12 cellular contexts compared by ENCODE assay signal in genomic region chr10:30057421-30057841, GRCh38. TPM values are rescaled to one million over a fixed set of nuclear protein-coding genes. Genes with fewer than 3 reads are reported as not detected.
A peak's percentile ranks its signal among the peaks of the same experiment; 100 is the strongest.
DNase-seq lines count a peak whose midpoint lies in the region; ATAC-seq and TF ChIP-seq lines count a peak whose summit lies in the region.
"Had no signal": no experiment of that assay in that cellular context is flagged by ENCODE, and none has a peak within 500 bp of the region (broad histone marks: within the 10 kb centered on the region; RNA-seq: fewer than 3 reads in every experiment).

No MANE protein-coding gene starts in this region.

- no peak overlapping the region for H3K27ac Mint-ChIP-seq in activated naive CD8-positive, alpha-beta T cell
- no peak overlapping the region for H3K27ac Mint-ChIP-seq in activated naive CD8-positive, alpha-beta T cell treated with anti-CD3 and anti-CD28 coated beads for 36 hours
- H3K27ac Mint-ChIP-seq in mesothelial cell of epicardium (peak overlapping the region; percentile 66), type B pancreatic cell (peak overlapping the region; percentile 70)
- H3K27ac Mint-ChIP-seq in activated CD4-positive, alpha-beta memory T cell treated with anti-CD3 and anti-CD28 coated beads, Interleukin-2, amount 10 ng/mL, durations not matched to agents 7 days and 5 days = no peak overlapping the region
- H3K27ac Mint-ChIP-seq: memory B cell had no signal

- no peak overlapping the region for H3K27ac ChIP-seq in brain microvascular endothelial cell
- H3K27ac ChIP-seq: RWPE1 had no signal

- TF ChIP-seq CTCF in brain microvascular endothelial cell (IDR thresholded peaks at IDR 0.05; ENCODE audit: low read depth, low read length, missing control alignments) = no peak
- no peak for TF ChIP-seq CTCF in mesothelial cell of epicardium (IDR thresholded peaks at IDR 0.05; ENCODE audit: unreplicated experiment)
- TF ChIP-seq CTCF in type B pancreatic cell (conservative IDR thresholded peaks at IDR 0.05) = no peak

- no peaks in the 10 kb centered on the region for H3K9me3 Mint-ChIP-seq in activated naive CD8-positive, alpha-beta T cell (ENCODE audit: low read depth)
- H3K9me3 Mint-ChIP-seq in activated naive CD8-positive, alpha-beta T cell treated with anti-CD3 and anti-CD28 coated beads for 36 hours = no peaks in the 10 kb centered on the region
- H3K9me3 Mint-ChIP-seq in mesothelial cell of epicardium = no peaks in the 10 kb centered on the region
- no peaks in the 10 kb centered on the region for H3K9me3 Mint-ChIP-seq in type B pancreatic cell
- H3K9me3 Mint-ChIP-seq in activated CD4-positive, alpha-beta memory T cell treated with anti-CD3 and anti-CD28 coated beads, Interleukin-2, amount 10 ng/mL, durations not matched to agents 7 days and 5 days = no peaks in the 10 kb centered on the region
- H3K9me3 Mint-ChIP-seq: memory B cell had no signal

- no peak for DNase-seq in activated naive CD8-positive, alpha-beta T cell treated with anti-CD3 and anti-CD28 coated beads for 36 hours
- no peak for DNase-seq in brain microvascular endothelial cell
- DNase-seq in mesothelial cell of epicardium (ENCODE audit: low spot score in 2 of 2, unreplicated experiment in 2 of 2) = no peak
- no peak for DNase-seq in type B pancreatic cell (ENCODE audit: extremely low spot score, unreplicated experiment)
- no peak for DNase-seq in activated CD4-positive, alpha-beta memory T cell treated with anti-CD3 and anti-CD28 coated beads, Interleukin-2, amount 10 ng/mL, durations not matched to agents 7 days and 5 days
- DNase-seq: effector CD4-positive, alpha-beta T cell; NCI-H1436 treated with DMSO at 0.1 percent for 48 hours had no signal

- ATAC-seq in GM19035 (IDR thresholded peaks at IDR 0.05; ENCODE audit: unreplicated experiment) = no peak
- ATAC-seq in HG02610 (IDR thresholded peaks at IDR 0.05; ENCODE audit: unreplicated experiment) = no peak

- H3K36me3 Mint-ChIP-seq in activated naive CD8-positive, alpha-beta T cell = no peaks in the 10 kb centered on the region
- H3K36me3 Mint-ChIP-seq in activated naive CD8-positive, alpha-beta T cell treated with anti-CD3 and anti-CD28 coated beads for 36 hours = no peaks in the 10 kb centered on the region
- H3K36me3 Mint-ChIP-seq in mesothelial cell of epicardium = no peaks in the 10 kb centered on the region
- H3K36me3 Mint-ChIP-seq in type B pancreatic cell = no peaks in the 10 kb centered on the region
- peaks cover 3% of the 10 kb centered on the region for H3K36me3 Mint-ChIP-seq in activated CD4-positive, alpha-beta memory T cell treated with anti-CD3 and anti-CD28 coated beads, Interleukin-2, amount 10 ng/mL, durations not matched to agents 7 days and 5 days (ENCODE audit: low read depth)
- H3K36me3 Mint-ChIP-seq: memory B cell had no signal

- no peaks in the 10 kb centered on the region for H3K27me3 ChIP-seq in brain microvascular endothelial cell (replicated peaks)

- POLR2A ChIA-PET in activated CD4-positive, alpha-beta memory T cell treated with anti-CD3 and anti-CD28 coated beads, Interleukin-2, amount 10 ng/mL, durations not matched to agents 7 days and 5 days (lab: Charles Lee) = no interaction called here

- in situ Hi-C loops in brain microvascular endothelial cell (cut with HindIII; ENCODE audit: low pct_ligation_motif_present, low sequenced_read_pairs) = no loop called here

- H3K4me3 ChIP-seq in brain microvascular endothelial cell (ENCODE audit: low read depth, low read length) = peak overlapping the region; percentile 26

- CTCF ChIA-PET in activated CD4-positive, alpha-beta memory T cell treated with anti-CD3 and anti-CD28 coated beads, Interleukin-2, amount 10 ng/mL, durations not matched to agents 7 days and 5 days (lab: Charles Lee) = no interaction called here

- H3K4me1 Mint-ChIP-seq in activated naive CD8-positive, alpha-beta T cell (ENCODE audit: low read depth) = peaks cover 6% of the 10 kb centered on the region
- H3K4me1 Mint-ChIP-seq in activated naive CD8-positive, alpha-beta T cell treated with anti-CD3 and anti-CD28 coated beads for 36 hours = no peaks in the 10 kb centered on the region
- peaks cover 50% of the 10 kb centered on the region for H3K4me1 Mint-ChIP-seq in mesothelial cell of epicardium
- H3K4me1 Mint-ChIP-seq in type B pancreatic cell (ENCODE audit: unreplicated experiment) = peaks cover 29% of the 10 kb centered on the region
- H3K4me1 Mint-ChIP-seq in activated CD4-positive, alpha-beta memory T cell treated with anti-CD3 and anti-CD28 coated beads, Interleukin-2, amount 10 ng/mL, durations not matched to agents 7 days and 5 days = peaks cover 7% of the 10 kb centered on the region

- no peaks in the 10 kb centered on the region for H3K36me3 ChIP-seq in brain microvascular endothelial cell (replicated peaks)

- H3K27me3 Mint-ChIP-seq in activated naive CD8-positive, alpha-beta T cell = peaks cover 49% of the 10 kb centered on the region
- H3K27me3 Mint-ChIP-seq in activated naive CD8-positive, alpha-beta T cell treated with anti-CD3 and anti-CD28 coated beads for 36 hours = peaks cover 70% of the 10 kb centered on the region
- H3K27me3 Mint-ChIP-seq in mesothelial cell of epicardium (ENCODE audit: low read depth) (peaks cover 21% of the 10 kb centered on the region), type B pancreatic cell (peaks cover 25% of the 10 kb centered on the region)
- peaks cover 64% of the 10 kb centered on the region for H3K27me3 Mint-ChIP-seq in activated CD4-positive, alpha-beta memory T cell treated with anti-CD3 and anti-CD28 coated beads, Interleukin-2, amount 10 ng/mL, durations not matched to agents 7 days and 5 days

- H3K4me3 Mint-ChIP-seq in activated naive CD8-positive, alpha-beta T cell = peak overlapping the region; percentile 72
- no peak overlapping the region for H3K4me3 Mint-ChIP-seq in activated naive CD8-positive, alpha-beta T cell treated with anti-CD3 and anti-CD28 coated beads for 36 hours
- peak overlapping the region; percentile 84 for H3K4me3 Mint-ChIP-seq in mesothelial cell of epicardium
- H3K4me3 Mint-ChIP-seq in type B pancreatic cell = peak overlapping the region; percentile 93
- H3K4me3 Mint-ChIP-seq in activated CD4-positive, alpha-beta memory T cell treated with anti-CD3 and anti-CD28 coated beads, Interleukin-2, amount 10 ng/mL, durations not matched to agents 7 days and 5 days = no peak overlapping the region
- H3K4me3 Mint-ChIP-seq: memory B cell had no signal

RNA-seq across cellular contexts. Expression of gene JCAD, which starts 2.0 kb away (rescaled TPM):
- total RNA-seq in activated naive CD8-positive, alpha-beta T cell treated with anti-CD3 and anti-CD28 coated beads for 36 hours = under 1 TPM; 0.02 to 0.14 TPM
- total RNA-seq in mesothelial cell of epicardium (20.4 to 22.8 TPM (median 21.5 TPM) in 3 replicates), type B pancreatic cell (ENCODE audit: low replicate concordance) (11.0 and 31.0 TPM in 2 replicates)
- 1 to 10 TPM in 1 of 2 experiments, under 1 TPM in 1; 0.68 to 1.0 TPM for total RNA-seq in activated CD4-positive, alpha-beta memory T cell treated with anti-CD3 and anti-CD28 coated beads, Interleukin-2, amount 10 ng/mL, durations not matched to agents 7 days and 5 days

Comparison
In these comparisons a context has a peak if more than half of its experiments do, and no peak if none do; other contexts are left out.
1. H3K4me3 Mint-ChIP-seq: peak in activated naive CD8-positive, alpha-beta T cell (single experiment), mesothelial cell of epicardium (single experiment) and type B pancreatic cell (single experiment); none in activated naive CD8-positive, alpha-beta T cell treated with anti-CD3 and anti-CD28 coated beads for 36 hours (single experiment) and activated CD4-positive, alpha-beta memory T cell treated with anti-CD3 and anti-CD28 coated beads, Interleukin-2, amount 10 ng/mL, durations not matched to agents 7 days and 5 days (single experiment).
2. H3K27ac Mint-ChIP-seq: peak in mesothelial cell of epicardium (single experiment) and type B pancreatic cell (single experiment); none in activated naive CD8-positive, alpha-beta T cell (single experiment), activated naive CD8-positive, alpha-beta T cell treated with anti-CD3 and anti-CD28 coated beads for 36 hours (single experiment) and activated CD4-positive, alpha-beta memory T cell treated with anti-CD3 and anti-CD28 coated beads, Interleukin-2, amount 10 ng/mL, durations not matched to agents 7 days and 5 days (single experiment).